Comparison of ENCODE assay signal across 13 cellular contexts in genomic region chr2:238863749-238864206, GRCh38. TPM values are rescaled to one million over a fixed set of nuclear protein-coding genes. Genes with fewer than 3 reads are reported as not detected.
DNase-seq lines count a peak whose midpoint lies in the region; TF ChIP-seq lines count a peak whose summit lies in the region.
"Had no signal": no experiment of that assay in that cellular context is flagged by ENCODE, and none has a peak within 500 bp of the region (broad histone marks: within the 10 kb centered on the region; RNA-seq: fewer than 3 reads in every experiment).

No MANE protein-coding gene starts in this region.

- no peak overlapping the region for H3K4me2 ChIP-seq in neural progenitor cell

- no peaks in the 10 kb centered on the region for H3K36me3 ChIP-seq in esophagus muscularis mucosa
- no peaks in the 10 kb centered on the region for H3K36me3 ChIP-seq in neural progenitor cell
- no peaks in the 10 kb centered on the region for H3K36me3 ChIP-seq in uterus

- TF ChIP-seq POLR2A in esophagus muscularis mucosa (IDR thresholded peaks at IDR 0.05; ENCODE audit: low read depth) (no peak), uterus (IDR thresholded peaks at IDR 0.05) (no peak)

- H3K79me2 ChIP-seq in neural progenitor cell (ENCODE audit: low read depth) = no peaks in the 10 kb centered on the region

- H3K9me3 Mint-ChIP-seq in neural progenitor cell = no peaks in the 10 kb centered on the region
- H3K9me3 Mint-ChIP-seq: activated CD4-positive, alpha-beta memory T cell treated with anti-CD3 and anti-CD28 coated beads, Interleukin-2, amount 10 ng/mL, durations not matched to agents 7 days and 5 days; T-cell had no signal

- H3K27ac Mint-ChIP-seq in neural progenitor cell = peak overlapping the region; percentile 97
- H3K27ac Mint-ChIP-seq: activated CD4-positive, alpha-beta memory T cell treated with anti-CD3 and anti-CD28 coated beads, Interleukin-2, amount 10 ng/mL, durations not matched to agents 7 days and 5 days; T-cell had no signal

- H3K27me3 ChIP-seq in esophagus muscularis mucosa (no peaks in the 10 kb centered on the region), neural progenitor cell (peaks cover 11% of the 10 kb centered on the region), uterus (no peaks in the 10 kb centered on the region)

- intact Hi-C loops in esophagus muscularis mucosa (cut with DNase I) (no loop called here), uterus (cut with DNase I; ENCODE audit: low total_unique reads) (no loop called here)

- peaks cover 8% of the 10 kb centered on the region for H3K27me3 Mint-ChIP-seq in neural progenitor cell (ENCODE audit: insufficient read depth, low read depth)

- DNase-seq in activated CD8-positive, alpha-beta memory T cell treated with anti-CD3 and anti-CD28 coated beads for 24 hours = peak; percentile 35
- no peak for DNase-seq in activated CD8-positive, alpha-beta memory T cell treated with anti-CD3 and anti-CD28 coated beads, Interleukin-2, amount 50 U/mL, for 4 hours
- no peak for DNase-seq in esophagus muscularis mucosa (ENCODE audit: extremely low spot score)
- DNase-seq in neural progenitor cell (ENCODE audit: low spot score) = no peak
- DNase-seq in uterus = no peak
- no peak for DNase-seq in middle frontal gyrus (ENCODE audit: extremely low spot score, low spot score)
- DNase-seq in activated CD4-positive, alpha-beta T cell treated with anti-CD3 and anti-CD28 coated beads for 4 hours = no peak
- DNase-seq in NCI-H446 treated with DMSO at 0.1 percent for 48 hours (lab: John Stamatoyannopoulos, UW) = no peak
- DNase-seq: erythroblast, NCI-H1436, T-cell had no signal

- no peak overlapping the region for H2AFZ ChIP-seq in neural progenitor cell (replicated peaks)

- 53% methylated on average over 9 of the region's 9 CpGs for WGBS in esophagus muscularis mucosa

- no peaks in the 10 kb centered on the region for H4K20me1 ChIP-seq in neural progenitor cell (ENCODE audit: low read depth)

- no peak for TF ChIP-seq EP300 in esophagus muscularis mucosa (IDR thresholded peaks at IDR 0.05)

- no peak for TF ChIP-seq CTCF in esophagus muscularis mucosa (IDR thresholded peaks at IDR 0.05)
- TF ChIP-seq CTCF in neural progenitor cell (IDR thresholded peaks at IDR 0.05) = no peak
- no peak for TF ChIP-seq CTCF in uterus (IDR thresholded peaks at IDR 0.05)

- H3K4me3 ChIP-seq in esophagus muscularis mucosa (peak overlapping the region in 3 of 4 donors; percentile 19 to 45 (median 32)), neural progenitor cell (no peak overlapping the region), uterus (no peak overlapping the region)

- H3K27ac ChIP-seq in esophagus muscularis mucosa (replicated peaks in 1 of 4) (peak overlapping the region; percentile 83 to 87 (median 86)), neural progenitor cell (no peak overlapping the region), uterus (peak overlapping the region; percentile 92 to 95)
- H3K27ac ChIP-seq: 22Rv1 had no signal

- peaks cover 30 to 76% (median 71%) of the 10 kb centered on the region in 4 donors for H3K4me1 ChIP-seq in esophagus muscularis mucosa
- peaks cover 17% of the 10 kb centered on the region for H3K4me1 ChIP-seq in neural progenitor cell
- peaks cover 30 to 41% of the 10 kb centered on the region in 2 donors for H3K4me1 ChIP-seq in uterus

- H3K4me1 Mint-ChIP-seq in neural progenitor cell = peaks cover 38% of the 10 kb centered on the region
- H3K4me1 Mint-ChIP-seq: activated CD4-positive, alpha-beta memory T cell treated with anti-CD3 and anti-CD28 coated beads, Interleukin-2, amount 10 ng/mL, durations not matched to agents 7 days and 5 days; T-cell had no signal

- H3K9me3 ChIP-seq in esophagus muscularis mucosa (no peaks in the 10 kb centered on the region), neural progenitor cell (ENCODE audit: low read depth) (no peaks in the 10 kb centered on the region), uterus (no peaks in the 10 kb centered on the region)

- no peaks in the 10 kb centered on the region for H3F3A ChIP-seq in neural progenitor cell (ENCODE audit: low read depth)

- H3K36me3 Mint-ChIP-seq in neural progenitor cell = no peaks in the 10 kb centered on the region
- H3K36me3 Mint-ChIP-seq: T-cell had no signal

- no peak overlapping the region for H3K9ac ChIP-seq in neural progenitor cell

- H3K4me3 Mint-ChIP-seq in neural progenitor cell = peak overlapping the region; percentile 72
- H3K4me3 Mint-ChIP-seq: activated CD4-positive, alpha-beta memory T cell treated with anti-CD3 and anti-CD28 coated beads, Interleukin-2, amount 10 ng/mL, durations not matched to agents 7 days and 5 days; T-cell had no signal

RNA-seq across cellular contexts. Expression of gene TWIST2, which starts 15.9 kb away (rescaled TPM):
- 10 to 100 TPM; 37.4 to 51.6 (median 47.4) TPM for total RNA-seq in esophagus muscularis mucosa
- total RNA-seq in neural progenitor cell (ENCODE audit: low replicate concordance) = 0.51 and 1.7 TPM in 2 replicates
- total RNA-seq in uterus = 100 to 1,000 TPM in 1 of 4 donors, 10 to 100 TPM in 3; 28.1 to 199 (median 63.9) TPM
- total RNA-seq: activated CD4-positive, alpha-beta memory T cell treated with anti-CD3 and anti-CD28 coated beads, Interleukin-2, amount 10 ng/mL, durations not matched to agents 7 days and 5 days; T-cell had no signal

Comparison
In these comparisons a context has a peak if more than half of its experiments do, and no peak if none do; other contexts are left out.
1. H3K4me3 ChIP-seq: peak in esophagus muscularis mucosa (3 of 4); none in neural progenitor cell (single experiment) and uterus (0 of 2).
2. RNA of gene TWIST2, which starts 15.9 kb away (total RNA-seq): 28.1 to 199 TPM in uterus and 37.4 to 51.6 TPM in esophagus muscularis mucosa; 0.51 to 1.7 TPM in neural progenitor cell; every median in the first group is over 10 times any median in the second.